9 cellular contexts compared by ENCODE assay signal in the genomic region with DNA sequence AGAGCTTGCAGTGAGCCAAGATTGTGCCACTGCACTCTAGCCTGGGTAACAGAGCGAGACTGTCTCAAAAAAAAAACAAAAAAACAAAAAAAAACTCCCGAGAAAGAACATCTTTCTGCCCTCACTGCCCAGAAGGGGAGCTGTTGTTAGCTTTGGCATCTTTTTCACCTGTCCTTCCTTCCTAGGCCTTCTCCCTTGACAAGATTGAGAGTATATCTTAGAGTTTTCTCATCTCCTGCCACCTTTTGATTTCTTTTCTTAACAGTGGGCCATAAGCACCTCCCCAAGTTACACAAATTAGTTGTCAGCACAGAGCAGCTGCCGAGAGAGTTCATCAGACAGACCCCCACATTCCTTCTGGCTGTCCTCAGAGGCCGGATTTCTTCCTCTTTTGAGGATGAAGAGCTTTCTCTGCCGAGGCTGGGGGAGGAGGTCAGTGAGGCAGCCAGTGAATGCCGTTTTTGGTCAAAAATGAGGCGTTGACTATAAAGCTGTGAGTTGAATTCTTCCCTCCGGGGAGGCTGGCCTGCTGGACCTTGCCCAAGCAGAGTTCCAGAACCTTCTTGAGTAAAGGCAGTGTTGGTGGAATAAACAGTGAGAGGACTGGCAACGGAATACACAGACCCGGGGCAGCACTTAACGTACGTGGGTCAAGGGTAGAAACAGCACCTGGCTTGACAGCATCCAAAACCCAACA.
A peak's percentile ranks its signal among the peaks of the same experiment; 100 is the strongest.
DNase-seq lines count a peak whose midpoint lies in the region; ATAC-seq and TF ChIP-seq lines count a peak whose summit lies in the region.
"Had no signal": no experiment of that assay in that cellular context is flagged by ENCODE, and none has a peak within 500 bp of the region (broad histone marks: within the 10 kb centered on the region; RNA-seq: fewer than 3 reads in every experiment).

No MANE protein-coding gene starts in this region.

- no peak for TF ChIP-seq CTCF in adrenal gland (IDR thresholded peaks at IDR 0.05)
- TF ChIP-seq CTCF in spleen (IDR thresholded peaks at IDR 0.05 in 8 of 11, conservative IDR thresholded peaks at IDR 0.05 in 3 of 11) = peak in 2 of 11 experiments; percentile 11 to 17
- no peak for TF ChIP-seq CTCF in GM10248 (IDR thresholded peaks at IDR 0.05; ENCODE audit: control extremely low read depth, extremely low read depth, low read depth, missing control alignments)

- H3K27me3 ChIP-seq in adrenal gland (no peaks in the 10 kb centered on the region), right cardiac atrium (ENCODE audit: control insufficient read depth, insufficient read depth) (no peaks in the 10 kb centered on the region), spleen (replicated peaks in 1 of 7) (no peaks in the 10 kb centered on the region)

- intact Hi-C loops in adrenal gland (cut with DNase I) (no loop called here), right cardiac atrium (cut with DNase I) (no loop called here), spleen (cut with DNase I; ENCODE audit: low total_unique reads) (no loop called here)

- H3K9me3 ChIP-seq in adrenal gland (replicated peaks in 1 of 3) = no peaks in the 10 kb centered on the region
- H3K9me3 ChIP-seq in right cardiac atrium (ENCODE audit: control insufficient read depth, low read length) = no peaks in the 10 kb centered on the region
- no peaks in the 10 kb centered on the region for H3K9me3 ChIP-seq in spleen

- peak; percentile 45 to 76 for ATAC-seq in right cardiac atrium
- no peak for ATAC-seq in GM21717 (IDR thresholded peaks at IDR 0.05; ENCODE audit: unreplicated experiment)

- peaks cover 8 to 13% of the 10 kb centered on the region in 2 donors for H3K4me1 ChIP-seq in adrenal gland (replicated peaks in 1 of 2)
- H3K4me1 ChIP-seq in right cardiac atrium (ENCODE audit: control insufficient read depth, insufficient read depth, low read length) = no peaks in the 10 kb centered on the region
- H3K4me1 ChIP-seq in spleen = peaks cover 6 to 41% (median 21%) of the 10 kb centered on the region in 6 donors

- no peak for TF ChIP-seq POLR2A in adrenal gland (IDR thresholded peaks at IDR 0.05)
- no peak for TF ChIP-seq POLR2A in spleen (IDR thresholded peaks at IDR 0.05)

- peak; percentile 27 for DNase-seq in GM04503 (ENCODE audit: low read depth)
- DNase-seq in adrenal gland = peak in 5 of 7 donors; percentile 20 to 72 (median 26)
- peak; percentile 62 to 84 (median 78) for DNase-seq in right cardiac atrium
- no peak for DNase-seq in spleen
- DNase-seq in SHP77 treated with DMSO at 0.1 percent for 48 hours (lab: John Stamatoyannopoulos, UW) = no peak
- DNase-seq in GM10248 (ENCODE audit: extremely low spot score) = no peak
- DNase-seq in LoVo (ENCODE audit: low spot score) = no peak
- DNase-seq: activated T-cell treated with anti-CD3 and anti-CD28 coated beads, Interleukin-2, amount 50 U/mL, for 1 hour had no signal

- CTCF ChIA-PET in GM10248 (lab: Yijun Ruan, JAX) = no interaction called here

- H3K36me3 ChIP-seq in adrenal gland (replicated peaks in 1 of 2) (peaks cover 0 to 4% of the 10 kb centered on the region in 2 donors), spleen (peaks cover 2 to 93% (median 31%) of the 10 kb centered on the region in 6 donors)

- POLR2A ChIA-PET in GM10248 (lab: Yijun Ruan, JAX) = no interaction called here

- peak overlapping the region in 3 of 5 donors; percentile 15 to 50 (median 46) for H3K27ac ChIP-seq in adrenal gland
- H3K27ac ChIP-seq in right cardiac atrium (ENCODE audit: low read length) = peak overlapping the region; percentile 48
- H3K27ac ChIP-seq in spleen = peak overlapping the region in 7 of 8 donors; percentile 55 to 66 (median 58)

- H3K4me3 ChIP-seq in adrenal gland (no peak overlapping the region), right cardiac atrium (ENCODE audit: low read length) (no peak overlapping the region), spleen (no peak overlapping the region)

- WGBS in adrenal gland, 4 donors = 64 to 73% (median 70%) methylated on average over 12 of the region's 12 CpGs
- 50% methylated on average over 12 of the region's 12 CpGs for WGBS in right cardiac atrium
- WGBS in spleen, 5 donors = 47 to 70% (median 59%) methylated on average over 12 of the region's 12 CpGs

Comparison
In these comparisons a context has a peak if more than half of its experiments do, and no peak if none do; other contexts are left out.
1. DNase-seq: peak in GM04503 (single experiment), adrenal gland (5 of 7) and right cardiac atrium (3 of 3); none in spleen (single experiment), SHP77 treated with DMSO at 0.1 percent for 48 hours (single experiment), GM10248 (single experiment) and LoVo (single experiment).
2. Peak in every context shown above with its lines, with median percentiles within 50 percentile points of each other: H3K27ac ChIP-seq.